Comparison of ENCODE assay signal across 8 cellular contexts in genomic region chr6:43771210-43771857, GRCh38. TPM values are rescaled to one million over a fixed set of nuclear protein-coding genes. Genes with fewer than 3 reads are reported as not detected.
DNase-seq lines count a peak whose midpoint lies in the region; ATAC-seq, FAIRE-seq and TF ChIP-seq lines count a peak whose summit lies in the region.

No MANE protein-coding gene starts in this region.

- H3K4me1 ChIP-seq in A549 (peaks cover 30% of the 10 kb centered on the region), mucosa of stomach (ENCODE audit: control insufficient read depth, insufficient read depth, low read length) (peaks cover 68% of the 10 kb centered on the region)

- ATAC-seq in A549 (peak; percentile 12 to 14; a peak in 5 of 6 replicates), GM19023 (IDR thresholded peaks at IDR 0.05; ENCODE audit: unreplicated experiment) (peak; percentile 26), HG03108 (IDR thresholded peaks at IDR 0.05; ENCODE audit: unreplicated experiment) (no peak)
- peak; percentile 10 to 27 for ATAC-seq in stimulated activated naive B cell treated with anti-CD40 and anti-IgM and Interleukin-4, amounts not matched to agents 10 μg/mL and 1 μg/mL and 100 μg/mL, for 72 hours (replicated peaks)

- H3K36me3 ChIP-seq in mucosa of stomach (ENCODE audit: control insufficient read depth, insufficient read depth, low read length) = peaks cover 18% of the 10 kb centered on the region

- peak overlapping the region; percentile 99 for H3K9ac ChIP-seq in mucosa of stomach (ENCODE audit: low read length)

- peaks cover 31 to 62% of the 10 kb centered on the region in 2 donors for H3K4me1 Mint-ChIP-seq in stimulated activated naive B cell treated with anti-CD40 and anti-IgM and Interleukin-4, amounts not matched to agents 10 μg/mL and 1 μg/mL and 100 μg/mL, for 72 hours

- TF ChIP-seq CTCF in A549 (IDR thresholded peaks at IDR 0.05) = no peak
- TF ChIP-seq CTCF in epithelial cell of esophagus (IDR thresholded peaks at IDR 0.05; ENCODE audit: insufficient read depth, low read depth, low read length, missing control alignments) = no peak

- CTCF ChIA-PET in A549 (lab: Yijun Ruan, JAX) = interaction anchor here (0.9 to 4.8 kb wide), 10 partner anchors 12 to 306 kb away, joined by 3 to 235 read pairs (median 11); no protein-coding TSS in a partner anchor

- no peak for TF ChIP-seq POLR2A in A549 (IDR thresholded peaks at IDR 0.05; ENCODE audit: low read length)

- no peaks in the 10 kb centered on the region for H3K36me3 Mint-ChIP-seq in stimulated activated naive B cell treated with anti-CD40 and anti-IgM and Interleukin-4, amounts not matched to agents 10 μg/mL and 1 μg/mL and 100 μg/mL, for 72 hours

- H3K27me3 ChIP-seq in mucosa of stomach (ENCODE audit: control insufficient read depth, insufficient read depth, low read length) = no peaks in the 10 kb centered on the region

- FAIRE-seq in A549 (lab: Jason Lieb, UNC) = no peak

- H3K27me3 Mint-ChIP-seq in stimulated activated naive B cell treated with anti-CD40 and anti-IgM and Interleukin-4, amounts not matched to agents 10 μg/mL and 1 μg/mL and 100 μg/mL, for 72 hours = peaks cover 24 to 29% of the 10 kb centered on the region in 2 donors

- no peaks in the 10 kb centered on the region for H3K9me3 ChIP-seq in A549
- H3K9me3 ChIP-seq in mucosa of stomach (ENCODE audit: control insufficient read depth, low read length) = no peaks in the 10 kb centered on the region

- H3K4me3 ChIP-seq in A549 (peak overlapping the region; percentile 59), epithelial cell of esophagus (ENCODE audit: low read length) (peak overlapping the region; percentile 96), mucosa of stomach (ENCODE audit: low read length) (peak overlapping the region; percentile 81)

- H3K27ac Mint-ChIP-seq in stimulated activated naive B cell treated with anti-CD40 and anti-IgM and Interleukin-4, amounts not matched to agents 10 μg/mL and 1 μg/mL and 100 μg/mL, for 72 hours = no peak overlapping the region

- DNase-seq in A549 (ENCODE audit: low read depth in 1 of 2, low spot score in 1 of 2) (peak in 1 of 2 experiments; percentile 49), NCI-H510A treated with DMSO at 0.1 percent for 48 hours (lab: John Stamatoyannopoulos, UW) (peak; percentile 57), activated T-cell treated with anti-CD3 and anti-CD28 coated beads for 24 hours (ENCODE audit: low read depth) (peak; percentile 42), epithelial cell of esophagus (ENCODE audit: low read depth) (peak; percentile 70)
- peak; percentile 42 for DNase-seq in stimulated activated naive B cell treated with anti-CD40 and anti-IgM and Interleukin-4, amounts not matched to agents 10 μg/mL and 1 μg/mL and 100 μg/mL, for 72 hours

- TF ChIP-seq RAD21 in A549 (conservative IDR thresholded peaks at IDR 0.05 in 1 of 2, IDR thresholded peaks at IDR 0.05 in 1 of 2) = no peak

- POLR2A ChIA-PET in A549 (lab: Yijun Ruan, JAX) = interaction anchor here (1.2 to 2.5 kb wide), 6 partner anchors 109 to 319 kb away, joined by 3 to 21 read pairs (median 4); no protein-coding TSS in a partner anchor

- no CpG with 5 or more reads among the region's 66 CpGs for WGBS in A549 (ENCODE audit: missing lambda C conversion rate)

- H3K9me3 Mint-ChIP-seq in stimulated activated naive B cell treated with anti-CD40 and anti-IgM and Interleukin-4, amounts not matched to agents 10 μg/mL and 1 μg/mL and 100 μg/mL, for 72 hours = no peaks in the 10 kb centered on the region

- H3K4me3 Mint-ChIP-seq in stimulated activated naive B cell treated with anti-CD40 and anti-IgM and Interleukin-4, amounts not matched to agents 10 μg/mL and 1 μg/mL and 100 μg/mL, for 72 hours = peak overlapping the region; percentile 83 to 84

- no peak for TF ChIP-seq EP300 in A549 (IDR thresholded peaks at IDR 0.05)

- H3K4me2 ChIP-seq in A549 = peak overlapping the region; percentile 93

- H3K27ac ChIP-seq in A549 = peak overlapping the region; percentile 97 to 100

TF ChIP-seq in A549, 52 proteins besides CTCF, POLR2A, EP300 and RAD21:
- TF ChIP-seq TFCP2L1 (CRISPR knock-in tag; IDR thresholded peaks at IDR 0.05) = no peak
- TF ChIP-seq, protein P1, sequence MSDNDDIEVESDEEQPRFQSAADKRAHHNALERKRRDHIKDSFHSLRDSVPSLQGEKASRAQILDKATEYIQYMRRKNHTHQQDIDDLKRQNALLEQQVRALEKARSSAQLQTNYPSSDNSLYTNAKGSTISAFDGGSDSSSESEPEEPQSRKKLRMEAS (IDR thresholded peaks at IDR 0.05) = no peak; the same call in 1 of the 2 replicates
- peak; percentile 8; the same call in 1 of the 2 replicates for TF ChIP-seq PHF8 (IDR thresholded peaks at IDR 0.05; ENCODE audit: borderline replicate concordance, low read depth)

RNA-seq across cellular contexts. Expression of gene VEGFA, which starts 1.3 kb away (rescaled TPM):
- 83.7 and 101 TPM in 2 replicates for polyA plus RNA-seq in A549 (2011; rRNA removed)
- 71.6 and 78.6 TPM in 2 replicates for polyA plus RNA-seq in A549 (2012; cell fraction: cytosol; rRNA removed)
- 87.2 and 111 TPM in 2 replicates for polyA plus RNA-seq in A549 (2012; cell fraction: nucleus; rRNA removed)
- polyA plus RNA-seq in A549 (2017; fragmentation: RNase III; extraction: RNeasy Plus Mini Kit Qiagen cat#74134 plus additional on column Dnase treatment) = 35.4 to 41.1 TPM (median 35.8 TPM) in 3 replicates
- polyA minus RNA-seq in A549 (2011; rRNA and poly(A)+ RNA removed) = 125 and 135 TPM in 2 replicates
